ENCODE assay signal across 1 cellular context in the genomic region with DNA sequence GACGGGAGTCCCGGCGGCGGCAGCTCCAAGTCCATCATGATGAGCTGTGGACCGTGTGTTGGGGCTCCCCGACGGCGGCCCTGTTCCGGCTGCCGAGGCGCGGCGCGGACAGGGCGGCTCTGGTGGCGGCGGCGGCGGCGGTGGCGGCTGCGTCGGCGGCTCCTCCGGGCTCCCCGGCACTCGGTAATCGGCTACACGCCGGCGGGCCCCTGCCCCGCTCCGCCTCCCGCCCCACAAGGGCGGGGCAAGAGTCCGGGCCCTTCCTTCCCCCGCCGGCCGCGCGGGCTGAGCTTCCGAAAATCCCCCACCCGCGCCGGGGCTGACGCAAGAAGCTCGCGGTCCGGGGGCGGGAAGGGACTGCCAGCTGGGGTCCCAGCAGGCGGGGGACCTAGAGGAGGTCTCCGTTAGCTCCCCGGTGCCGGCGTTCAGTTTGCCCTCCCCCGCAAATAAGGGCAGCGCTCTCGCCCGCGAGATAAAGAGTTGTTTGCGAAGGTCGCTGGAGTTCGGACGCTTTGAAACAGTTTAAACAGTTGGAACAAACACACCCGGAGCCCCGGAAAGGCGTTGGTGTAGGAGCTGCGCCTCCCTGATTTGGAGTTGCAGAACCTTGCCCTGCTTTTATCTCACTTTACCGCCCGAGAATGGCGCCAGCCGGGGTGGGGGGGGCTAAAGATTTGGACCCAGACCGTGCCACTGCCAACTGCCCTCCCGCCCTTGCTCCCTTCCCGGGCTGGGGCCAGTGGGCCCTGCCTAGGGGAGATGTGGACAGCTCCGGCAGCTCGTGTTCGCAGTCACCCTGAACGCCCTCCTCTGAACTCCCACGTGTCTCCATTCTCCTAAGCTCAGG.
TF ChIP-seq lines count a peak whose summit lies in the region.

NFE2L2 (minus strand) TSS at position 189 of the 847 bp plus-strand sequence; CDS start at position 38, 151 bp downstream.

TF ChIP-seq in HepG2, 621 proteins besides CTCF, POLR2A, EP300 and RAD21 (continued from another document and continues in another):
- TF ChIP-seq HNF1B (CRISPR knock-in tag; IDR thresholded peaks at IDR 0.05), result peak; percentile 87
- TF ChIP-seq ZNF784 (CRISPR knock-in tag; IDR thresholded peaks at IDR 0.05; ENCODE audit: borderline replicate concordance), result peak; percentile 96; the same call in 1 of the 2 replicates
- 0 out of 2 replicates have a peak, but pooled peaks have one; percentile 77 for TF ChIP-seq ZFYVE20 (CRISPR knock-in tag; IDR thresholded peaks at IDR 0.05; ENCODE audit: borderline replicate concordance, low read depth)
- 0 out of 2 replicates have a peak, but pooled peaks have one; percentile 18 for TF ChIP-seq ZNF75D (CRISPR knock-in tag; IDR thresholded peaks at IDR 0.05; ENCODE audit: borderline replicate concordance)
- TF ChIP-seq PPARG (CRISPR knock-in tag; conservative IDR thresholded peaks at IDR 0.05), result peak; percentile 57
- peak; percentile 93 for TF ChIP-seq ZBTB20 (CRISPR knock-in tag; IDR thresholded peaks at IDR 0.05; ENCODE audit: borderline replicate concordance, low read depth)
- TF ChIP-seq PHF5A (CRISPR knock-in tag; IDR thresholded peaks at IDR 0.05; ENCODE audit: low read depth, unreplicated experiment), result peak; percentile 68
- TF ChIP-seq ZMYM3 (CRISPR knock-in tag; IDR thresholded peaks at IDR 0.05), result peak; percentile 92
- peak; percentile 96; the same call in 1 of the 2 replicates for TF ChIP-seq ZNF350 (CRISPR knock-in tag; IDR thresholded peaks at IDR 0.05; ENCODE audit: borderline replicate concordance, low read depth)
- TF ChIP-seq PLRG1 (conservative IDR thresholded peaks at IDR 0.05), result no peak
- no peak; the same call in 1 of the 2 replicates for TF ChIP-seq RNF2 (conservative IDR thresholded peaks at IDR 0.05; ENCODE audit: low read depth)
- TF ChIP-seq HMG20B (CRISPR knock-in tag; conservative IDR thresholded peaks at IDR 0.05), result peak; percentile 88; the same call in 1 of the 2 replicates
- TF ChIP-seq MBD4 (IDR thresholded peaks at IDR 0.05; ENCODE audit: borderline replicate concordance, low read length), result peak; percentile 72
- TF ChIP-seq HNF4G (IDR thresholded peaks at IDR 0.05; ENCODE audit: borderline replicate concordance, low read depth, low read length), result peak; percentile 89
- TF ChIP-seq HNF4G (CRISPR knock-in tag; IDR thresholded peaks at IDR 0.05; ENCODE audit: borderline replicate concordance, low read depth), result peak; percentile 87
- TF ChIP-seq NFRKB (IDR thresholded peaks at IDR 0.05), result no peak
- TF ChIP-seq PCBP2 (optimal IDR thresholded peaks at IDR 0.05; ENCODE audit: low read depth, low read length, poor library complexity, severe bottlenecking), result no peak
- TF ChIP-seq MIXL1 (CRISPR knock-in tag; IDR thresholded peaks at IDR 0.05), result peak; percentile 22
- TF ChIP-seq, protein P1, sequence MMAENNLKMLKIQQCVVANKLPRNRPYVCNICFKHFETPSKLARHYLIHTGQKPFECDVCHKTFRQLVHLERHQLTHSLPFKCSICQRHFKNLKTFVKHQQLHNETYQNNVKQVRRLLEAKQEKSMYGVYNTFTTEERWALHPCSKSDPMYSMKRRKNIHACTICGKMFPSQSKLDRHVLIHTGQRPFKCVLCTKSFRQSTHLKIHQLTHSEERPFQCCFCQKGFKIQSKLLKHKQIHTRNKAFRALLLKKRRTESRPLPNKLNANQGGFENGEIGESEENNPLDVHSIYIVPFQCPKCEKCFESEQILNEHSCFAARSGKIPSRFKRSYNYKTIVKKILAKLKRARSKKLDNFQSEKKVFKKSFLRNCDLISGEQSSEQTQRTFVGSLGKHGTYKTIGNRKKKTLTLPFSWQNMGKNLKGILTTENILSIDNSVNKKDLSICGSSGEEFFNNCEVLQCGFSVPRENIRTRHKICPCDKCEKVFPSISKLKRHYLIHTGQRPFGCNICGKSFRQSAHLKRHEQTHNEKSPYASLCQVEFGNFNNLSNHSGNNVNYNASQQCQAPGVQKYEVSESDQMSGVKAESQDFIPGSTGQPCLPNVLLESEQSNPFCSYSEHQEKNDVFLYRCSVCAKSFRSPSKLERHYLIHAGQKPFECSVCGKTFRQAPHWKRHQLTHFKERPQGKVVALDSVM (CRISPR knock-in tag; IDR thresholded peaks at IDR 0.05), result peak; percentile 73
- TF ChIP-seq HDAC6 (IDR thresholded peaks at IDR 0.05; ENCODE audit: low read depth, low read length), result no peak
- TF ChIP-seq TBX3 (IDR thresholded peaks at IDR 0.05; ENCODE audit: borderline replicate concordance), result peak; percentile 90; the same call in 1 of the 2 replicates
- TF ChIP-seq, protein P2, sequence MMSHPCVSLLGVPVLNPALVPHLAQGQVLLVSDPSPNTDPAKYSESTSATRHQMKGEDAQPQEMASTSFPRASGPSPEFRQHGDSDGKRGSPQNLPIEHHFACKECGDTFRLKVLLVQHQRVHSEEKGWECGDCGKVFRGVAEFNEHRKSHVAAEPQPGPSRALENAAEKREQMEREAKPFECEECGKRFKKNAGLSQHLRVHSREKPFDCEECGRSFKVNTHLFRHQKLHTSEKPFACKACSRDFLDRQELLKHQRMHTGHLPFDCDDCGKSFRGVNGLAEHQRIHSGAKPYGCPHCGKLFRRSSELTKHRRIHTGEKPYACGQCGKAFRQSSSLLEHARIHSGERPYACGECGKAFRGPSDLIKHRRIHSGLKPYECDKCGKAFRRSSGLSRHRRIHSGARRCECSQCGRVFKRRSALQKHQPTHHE (CRISPR knock-in tag; IDR thresholded peaks at IDR 0.05; ENCODE audit: borderline replicate concordance), result peak; percentile 89
- TF ChIP-seq, protein P3, sequence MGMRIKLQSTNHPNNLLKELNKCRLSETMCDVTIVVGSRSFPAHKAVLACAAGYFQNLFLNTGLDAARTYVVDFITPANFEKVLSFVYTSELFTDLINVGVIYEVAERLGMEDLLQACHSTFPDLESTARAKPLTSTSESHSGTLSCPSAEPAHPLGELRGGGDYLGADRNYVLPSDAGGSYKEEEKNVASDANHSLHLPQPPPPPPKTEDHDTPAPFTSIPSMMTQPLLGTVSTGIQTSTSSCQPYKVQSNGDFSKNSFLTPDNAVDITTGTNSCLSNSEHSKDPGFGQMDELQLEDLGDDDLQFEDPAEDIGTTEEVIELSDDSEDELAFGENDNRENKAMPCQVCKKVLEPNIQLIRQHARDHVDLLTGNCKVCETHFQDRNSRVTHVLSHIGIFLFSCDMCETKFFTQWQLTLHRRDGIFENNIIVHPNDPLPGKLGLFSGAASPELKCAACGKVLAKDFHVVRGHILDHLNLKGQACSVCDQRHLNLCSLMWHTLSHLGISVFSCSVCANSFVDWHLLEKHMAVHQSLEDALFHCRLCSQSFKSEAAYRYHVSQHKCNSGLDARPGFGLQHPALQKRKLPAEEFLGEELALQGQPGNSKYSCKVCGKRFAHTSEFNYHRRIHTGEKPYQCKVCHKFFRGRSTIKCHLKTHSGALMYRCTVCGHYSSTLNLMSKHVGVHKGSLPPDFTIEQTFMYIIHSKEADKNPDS (CRISPR knock-in tag; IDR thresholded peaks at IDR 0.05), result 0 out of 2 replicates have a peak, but pooled peaks have one; percentile 25
- TF ChIP-seq, protein P4, sequence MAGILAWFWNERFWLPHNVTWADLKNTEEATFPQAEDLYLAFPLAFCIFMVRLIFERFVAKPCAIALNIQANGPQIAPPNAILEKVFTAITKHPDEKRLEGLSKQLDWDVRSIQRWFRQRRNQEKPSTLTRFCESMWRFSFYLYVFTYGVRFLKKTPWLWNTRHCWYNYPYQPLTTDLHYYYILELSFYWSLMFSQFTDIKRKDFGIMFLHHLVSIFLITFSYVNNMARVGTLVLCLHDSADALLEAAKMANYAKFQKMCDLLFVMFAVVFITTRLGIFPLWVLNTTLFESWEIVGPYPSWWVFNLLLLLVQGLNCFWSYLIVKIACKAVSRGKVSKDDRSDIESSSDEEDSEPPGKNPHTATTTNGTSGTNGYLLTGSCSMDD (CRISPR knock-in tag; IDR thresholded peaks at IDR 0.05), result 0 out of 2 replicates have a peak, but pooled peaks have one; percentile 12
- peak; percentile 90 for TF ChIP-seq ZNF558 (CRISPR knock-in tag; IDR thresholded peaks at IDR 0.05; ENCODE audit: borderline replicate concordance)
- no peak; the same call in 1 of the 2 replicates for TF ChIP-seq ZNF513 (CRISPR knock-in tag; conservative IDR thresholded peaks at IDR 0.05)
- peak; percentile 60 for TF ChIP-seq ZSCAN5A (CRISPR knock-in tag; IDR thresholded peaks at IDR 0.05; ENCODE audit: borderline replicate concordance)
- no peak for TF ChIP-seq ZNF577 (CRISPR knock-in tag; IDR thresholded peaks at IDR 0.05; ENCODE audit: borderline replicate concordance, low read depth)
- TF ChIP-seq KLF11 (CRISPR knock-in tag; IDR thresholded peaks at IDR 0.05), result peak; percentile 23; the same call in 1 of the 2 replicates
- TF ChIP-seq ZNF589 (CRISPR knock-in tag; conservative IDR thresholded peaks at IDR 0.05), result peak; percentile 53; the same call in 1 of the 2 replicates
- peak; percentile 96 for TF ChIP-seq ZNF20 (CRISPR knock-in tag; IDR thresholded peaks at IDR 0.05)
- TF ChIP-seq, protein P5, sequence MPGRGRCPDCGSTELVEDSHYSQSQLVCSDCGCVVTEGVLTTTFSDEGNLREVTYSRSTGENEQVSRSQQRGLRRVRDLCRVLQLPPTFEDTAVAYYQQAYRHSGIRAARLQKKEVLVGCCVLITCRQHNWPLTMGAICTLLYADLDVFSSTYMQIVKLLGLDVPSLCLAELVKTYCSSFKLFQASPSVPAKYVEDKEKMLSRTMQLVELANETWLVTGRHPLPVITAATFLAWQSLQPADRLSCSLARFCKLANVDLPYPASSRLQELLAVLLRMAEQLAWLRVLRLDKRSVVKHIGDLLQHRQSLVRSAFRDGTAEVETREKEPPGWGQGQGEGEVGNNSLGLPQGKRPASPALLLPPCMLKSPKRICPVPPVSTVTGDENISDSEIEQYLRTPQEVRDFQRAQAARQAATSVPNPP (CRISPR knock-in tag; IDR thresholded peaks at IDR 0.05), result peak; percentile 97
- TF ChIP-seq PRMT3 (CRISPR knock-in tag; IDR thresholded peaks at IDR 0.05; ENCODE audit: borderline replicate concordance, low read depth), result no peak
- no peak for TF ChIP-seq ZNF576 (CRISPR knock-in tag; IDR thresholded peaks at IDR 0.05)
- peak; percentile 76; the same call in 1 of the 2 replicates for TF ChIP-seq SIX4 (CRISPR knock-in tag; IDR thresholded peaks at IDR 0.05)
- no peak for TF ChIP-seq PHF8 (CRISPR knock-in tag; IDR thresholded peaks at IDR 0.05)
- no peak; the same call in 1 of the 2 replicates for TF ChIP-seq ZNF281 (CRISPR knock-in tag; IDR thresholded peaks at IDR 0.05; ENCODE audit: borderline replicate concordance)
- TF ChIP-seq IRX3 (CRISPR knock-in tag; IDR thresholded peaks at IDR 0.05; ENCODE audit: borderline replicate concordance, low read depth), result peak; percentile 45; the same call in 1 of the 2 replicates
- 0 out of 2 replicates have a peak, but pooled peaks have one; percentile 24 for TF ChIP-seq ZNF33B (CRISPR knock-in tag; IDR thresholded peaks at IDR 0.05)
